ENCODE assay signal across 2 cellular contexts in genomic region chr10:122232781-122233180, GRCh38.
TF ChIP-seq lines count a peak whose summit lies in the region.

No MANE protein-coding gene starts in this region.

TF ChIP-seq in IMR-90, 13 proteins besides CTCF, POLR2A, EP300 and RAD21:
- TF ChIP-seq CEBPB (IDR thresholded peaks at IDR 0.05; ENCODE audit: low read depth, low read length) (0 out of 2 replicates have a peak, but pooled peaks have one; percentile 8), USF2 (IDR thresholded peaks at IDR 0.05; ENCODE audit: low read depth, low read length) (no peak), MAFK (IDR thresholded peaks at IDR 0.05; ENCODE audit: low read depth, low read length) (peak; percentile 64)

TF ChIP-seq in SK-N-SH, 30 proteins besides CTCF, POLR2A, EP300 and RAD21:
- TF ChIP-seq TCF12 (IDR thresholded peaks at IDR 0.05) (peak; percentile 26; the same call in 1 of the 2 replicates), PBX3 (IDR thresholded peaks at IDR 0.05) (peak; percentile 56), NFIC (IDR thresholded peaks at IDR 0.05; ENCODE audit: borderline replicate concordance) (peak; percentile 11; the same call in 1 of the 2 replicates), USF1 (IDR thresholded peaks at IDR 0.05; ENCODE audit: borderline replicate concordance, low read depth) (no peak)
